19 cellular contexts compared by ENCODE assay signal in the genomic region with DNA sequence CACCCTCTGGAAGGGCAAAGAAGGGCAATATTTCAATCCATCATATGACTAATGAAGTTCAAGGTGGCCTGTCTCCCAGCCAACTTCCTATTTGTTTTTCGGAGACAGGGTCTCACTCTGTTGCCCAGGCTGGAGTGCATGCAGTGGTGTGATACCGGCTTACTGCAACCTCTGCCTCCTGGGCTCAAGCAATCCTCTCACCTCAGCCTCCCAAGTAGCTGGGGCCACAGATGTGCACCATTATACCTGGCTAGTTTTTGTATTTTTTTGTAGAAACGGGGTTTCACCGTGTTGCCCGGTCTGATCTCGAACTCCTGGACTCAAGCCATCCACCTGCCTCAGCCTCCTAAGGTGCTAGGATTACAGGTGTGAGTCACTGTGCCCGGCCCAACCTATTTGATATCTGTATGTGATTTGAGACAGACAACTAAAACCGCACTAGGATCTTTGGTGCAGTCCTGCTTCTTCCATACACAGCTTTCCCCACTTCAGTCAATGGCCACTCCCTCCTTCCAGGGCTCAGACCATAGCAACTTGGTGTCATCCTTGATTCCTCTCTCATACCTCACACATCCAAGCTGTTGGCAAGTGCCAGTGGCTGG. TPM values are rescaled to one million over a fixed set of nuclear protein-coding genes. Genes with fewer than 3 reads are reported as not detected.
A peak's percentile ranks its signal among the peaks of the same experiment; 100 is the strongest.
DNase-seq lines count a peak whose midpoint lies in the region; ATAC-seq, FAIRE-seq and TF ChIP-seq lines count a peak whose summit lies in the region.
"Had no signal": no experiment of that assay in that cellular context is flagged by ENCODE, and none has a peak within 500 bp of the region (broad histone marks: within the 10 kb centered on the region; RNA-seq: fewer than 3 reads in every experiment).

No MANE protein-coding gene starts in this region.

- H3K4me3 Mint-ChIP-seq in activated CD4-positive, alpha-beta T cell treated with anti-CD3 and anti-CD28 coated beads, Interleukin-2, amount 10 ng/mL, durations not matched to agents 7 days and 5 days: no peak overlapping the region
- H3K4me3 Mint-ChIP-seq: activated naive CD8-positive, alpha-beta T cell treated with anti-CD3 and anti-CD28 coated beads, Interleukin-2, amount 50 U/mL, for 24 hours; activated T-cell treated with anti-CD3 and anti-CD28 coated beads, Interleukin-2, amount 50 U/mL, for 72 hours; stimulated activated naive B cell treated with anti-CD40 and anti-IgM and Interleukin-4, amounts not matched to agents 10 μg/mL and 1 μg/mL and 100 μg/mL, for 72 hours; T-helper 17 cell had no signal

- CTCF ChIA-PET in PC-3 (lab: Charles Lee): interaction anchor here (0.5 to 1.3 kb wide), 3 partner anchors 13 to 344 kb away, joined by 3 to 4 read pairs (median 4); a partner anchor contains a TSS
- CTCF ChIA-PET in activated CD4-positive, alpha-beta T cell treated with anti-CD3 and anti-CD28 coated beads, Interleukin-2, amount 10 ng/mL, durations not matched to agents 7 days and 5 days (lab: Charles Lee): interaction anchor here (0.9 to 1.3 kb wide), 2 partner anchors 11 to 163 kb away, joined by 3 read pairs; no protein-coding TSS in a partner anchor

- H3K9me3 ChIP-seq in PC-3 (ENCODE audit: low read length) (no peaks in the 10 kb centered on the region), small intestine (ENCODE audit: control insufficient read depth, low read depth) (no peaks in the 10 kb centered on the region)
- H3K9me3 ChIP-seq: Caco-2, esophagus muscularis mucosa had no signal

- no peaks in the 10 kb centered on the region for H3K9me2 ChIP-seq in PC-3 (replicated peaks; ENCODE audit: low read length)

- POLR2A ChIA-PET in PC-3 (lab: Charles Lee; ENCODE audit: unreplicated experiment): interaction anchor here (0.6 kb wide), 2 partner anchors 192 to 241 kb away, joined by 3 to 7 read pairs; no protein-coding TSS in a partner anchor
- POLR2A ChIA-PET in activated CD4-positive, alpha-beta T cell treated with anti-CD3 and anti-CD28 coated beads, Interleukin-2, amount 10 ng/mL, durations not matched to agents 7 days and 5 days (lab: Charles Lee): no interaction called here

- H3K4me1 ChIP-seq in PC-3 (ENCODE audit: insufficient read depth, low read length) (peaks cover 48% of the 10 kb centered on the region), small intestine (ENCODE audit: control insufficient read depth in 2 of 2, insufficient read depth in 1 of 2, low read depth in 1 of 2, low read length in 1 of 2) (peaks cover 15 to 17% of the 10 kb centered on the region in 2 donors)

- H4K20me1 ChIP-seq in PC-3 (ENCODE audit: low read length): 0 out of 2 replicates have a peak, but pooled peaks cover 7% of the 10 kb centered on the region

- H3K4me3 ChIP-seq in PC-3 (ENCODE audit: low read length) (no peak overlapping the region), small intestine (ENCODE audit: low read depth in 1 of 2, low read length in 2 of 2) (no peak overlapping the region)
- H3K4me3 ChIP-seq: esophagus muscularis mucosa had no signal

- intact Hi-C loops in PC-3 (cut with micrococcal nuclease): no loop called here

- WGBS in small intestine, 3 donors: 31 to 77% (median 53%) methylated on average over 8 of the region's 8 CpGs

- no peaks in the 10 kb centered on the region for H3K27me3 ChIP-seq in PC-3 (ENCODE audit: low read length)
- H3K27me3 ChIP-seq in small intestine (ENCODE audit: control insufficient read depth in 2 of 2, insufficient read depth in 2 of 2, low read length in 2 of 2): no peaks in the 10 kb centered on the region
- H3K27me3 ChIP-seq: esophagus muscularis mucosa had no signal

- peaks cover 4% of the 10 kb centered on the region for H3K27me3 Mint-ChIP-seq in activated CD4-positive, alpha-beta T cell treated with anti-CD3 and anti-CD28 coated beads, Interleukin-2, amount 10 ng/mL, durations not matched to agents 7 days and 5 days

- no peak for FAIRE-seq in small intestine (lab: Jason Lieb, UNC)
- FAIRE-seq: A204.1 had no signal

- H3K9ac ChIP-seq in PC-3 (ENCODE audit: low read length): no peak overlapping the region

- H3K36me3 ChIP-seq in PC-3 (ENCODE audit: low read depth, low read length) (no peaks in the 10 kb centered on the region), small intestine (ENCODE audit: control insufficient read depth in 2 of 2, insufficient read depth in 2 of 2, low read length in 2 of 2) (no peaks in the 10 kb centered on the region)
- H3K36me3 ChIP-seq: esophagus muscularis mucosa had no signal

- peaks cover 10% of the 10 kb centered on the region for H3F3A ChIP-seq in PC-3 (ENCODE audit: low read length, unreplicated experiment)

- ATAC-seq in PC-3 (peak; percentile 62), esophagus mucosa (peak; percentile 21), GM21381 (IDR thresholded peaks at IDR 0.05; ENCODE audit: unreplicated experiment) (no peak)
- ATAC-seq: activated naive CD8-positive, alpha-beta T cell treated with anti-CD3 and anti-CD28 coated beads, Interleukin-2, amount 50 U/mL, for 24 hours; activated T-cell treated with anti-CD3 and anti-CD28 coated beads, Interleukin-2, amount 50 U/mL, for 72 hours; T-helper 17 cell had no signal

- no peaks in the 10 kb centered on the region for H3K36me3 Mint-ChIP-seq in activated CD4-positive, alpha-beta T cell treated with anti-CD3 and anti-CD28 coated beads, Interleukin-2, amount 10 ng/mL, durations not matched to agents 7 days and 5 days (ENCODE audit: low read depth)

- H3K4me2 ChIP-seq in PC-3 (ENCODE audit: low read length): peak overlapping the region; percentile 76

- H3K27ac ChIP-seq in PC-3 (ENCODE audit: low read length) (peak overlapping the region; percentile 69), small intestine (ENCODE audit: low read depth in 1 of 2, low read length in 1 of 2) (peak overlapping the region; percentile 0 to 45)

- DNase-seq in activated CD8-positive, alpha-beta memory T cell treated with anti-CD3 and anti-CD28 coated beads for 24 hours: peak; percentile 30
- no peak for DNase-seq in activated CD8-positive, alpha-beta memory T cell treated with anti-CD3 and anti-CD28 coated beads, Interleukin-2, amount 50 U/mL, for 48 hours
- DNase-seq in PC-3 (peak; percentile 84), small intestine (peak; percentile 69)
- DNase-seq in activated effector memory CD4-positive, alpha-beta T cell treated with anti-CD3 and anti-CD28 coated beads, Interleukin-2, amount 50 U/mL, for 16 hours: no peak
- DNase-seq in activated CD4-positive, alpha-beta T cell treated with anti-CD3 and anti-CD28 coated beads, Interleukin-2, amount 10 ng/mL, durations not matched to agents 7 days and 5 days: no peak
- DNase-seq: activated CD4-positive, alpha-beta T cell treated with anti-CD3 and anti-CD28 coated beads for 4 hours; activated naive CD8-positive, alpha-beta T cell treated with anti-CD3 and anti-CD28 coated beads, Interleukin-2, amount 50 U/mL, for 24 hours; activated T-cell treated with anti-CD3 and anti-CD28 coated beads, Interleukin-2, amount 50 U/mL, for 72 hours; Caco-2; cortex of kidney; GOT3; NCI-H446 treated with DMSO at 0.1 percent for 48 hours; stimulated activated naive B cell treated with anti-CD40 and anti-IgM and Interleukin-4, amounts not matched to agents 10 μg/mL and 1 μg/mL and 100 μg/mL, for 72 hours; T-helper 17 cell had no signal

- no peak overlapping the region for H2AFZ ChIP-seq in PC-3 (ENCODE audit: low read length)

- no peak for TF ChIP-seq CTCF in PC-3 (conservative IDR thresholded peaks at IDR 0.05; ENCODE audit: low read depth, low read length)

- no TSS peak for BruUV-seq in PC-3 (replicated peaks; lab: Mats Ljungman, UMichigan)

- peaks cover 2% of the 10 kb centered on the region for H3K4me1 Mint-ChIP-seq in activated CD4-positive, alpha-beta T cell treated with anti-CD3 and anti-CD28 coated beads, Interleukin-2, amount 10 ng/mL, durations not matched to agents 7 days and 5 days

- H3K27ac Mint-ChIP-seq in activated CD4-positive, alpha-beta T cell treated with anti-CD3 and anti-CD28 coated beads, Interleukin-2, amount 10 ng/mL, durations not matched to agents 7 days and 5 days: no peak overlapping the region
- H3K27ac Mint-ChIP-seq: activated naive CD8-positive, alpha-beta T cell treated with anti-CD3 and anti-CD28 coated beads, Interleukin-2, amount 50 U/mL, for 24 hours; activated T-cell treated with anti-CD3 and anti-CD28 coated beads, Interleukin-2, amount 50 U/mL, for 72 hours; T-helper 17 cell had no signal

- no peaks in the 10 kb centered on the region for H3K9me3 Mint-ChIP-seq in activated CD4-positive, alpha-beta T cell treated with anti-CD3 and anti-CD28 coated beads, Interleukin-2, amount 10 ng/mL, durations not matched to agents 7 days and 5 days
- H3K9me3 Mint-ChIP-seq: activated naive CD8-positive, alpha-beta T cell treated with anti-CD3 and anti-CD28 coated beads, Interleukin-2, amount 50 U/mL, for 24 hours; activated T-cell treated with anti-CD3 and anti-CD28 coated beads, Interleukin-2, amount 50 U/mL, for 72 hours; stimulated activated naive B cell treated with anti-CD40 and anti-IgM and Interleukin-4, amounts not matched to agents 10 μg/mL and 1 μg/mL and 100 μg/mL, for 72 hours had no signal

- H3K79me2 ChIP-seq in PC-3 (ENCODE audit: low read length): peaks cover 63% of the 10 kb centered on the region

RNA-seq across cellular contexts. Expression of a gene that starts 13.3 kb away (rescaled TPM):
- total RNA-seq in PC-3 (2014; rRNA removed): 5.2 and 10.0 TPM in 2 replicates
- total RNA-seq in esophagus mucosa: 3.4 TPM
- polyA plus RNA-seq in small intestine: 10 to 100 TPM in 2 of 3 donors, 1 to 10 TPM in 1; 5.9 to 25.1 (median 21.0) TPM
- under 1 TPM; 0.55 to 0.65 TPM for total RNA-seq in activated CD4-positive, alpha-beta T cell treated with anti-CD3 and anti-CD28 coated beads, Interleukin-2, amount 10 ng/mL, durations not matched to agents 7 days and 5 days

Comparison
In these comparisons a context has a peak if more than half of its experiments do, and no peak if none do; other contexts are left out.
1. DNase-seq: peak in activated CD8-positive, alpha-beta memory T cell treated with anti-CD3 and anti-CD28 coated beads for 24 hours (single experiment), PC-3 (single experiment) and small intestine (single experiment); none in activated CD8-positive, alpha-beta memory T cell treated with anti-CD3 and anti-CD28 coated beads, Interleukin-2, amount 50 U/mL, for 48 hours (single experiment), activated effector memory CD4-positive, alpha-beta T cell treated with anti-CD3 and anti-CD28 coated beads, Interleukin-2, amount 50 U/mL, for 16 hours (single experiment) and activated CD4-positive, alpha-beta T cell treated with anti-CD3 and anti-CD28 coated beads, Interleukin-2, amount 10 ng/mL, durations not matched to agents 7 days and 5 days (single experiment).